ENCODE assay signal across 1 cellular context in the genomic region with DNA sequence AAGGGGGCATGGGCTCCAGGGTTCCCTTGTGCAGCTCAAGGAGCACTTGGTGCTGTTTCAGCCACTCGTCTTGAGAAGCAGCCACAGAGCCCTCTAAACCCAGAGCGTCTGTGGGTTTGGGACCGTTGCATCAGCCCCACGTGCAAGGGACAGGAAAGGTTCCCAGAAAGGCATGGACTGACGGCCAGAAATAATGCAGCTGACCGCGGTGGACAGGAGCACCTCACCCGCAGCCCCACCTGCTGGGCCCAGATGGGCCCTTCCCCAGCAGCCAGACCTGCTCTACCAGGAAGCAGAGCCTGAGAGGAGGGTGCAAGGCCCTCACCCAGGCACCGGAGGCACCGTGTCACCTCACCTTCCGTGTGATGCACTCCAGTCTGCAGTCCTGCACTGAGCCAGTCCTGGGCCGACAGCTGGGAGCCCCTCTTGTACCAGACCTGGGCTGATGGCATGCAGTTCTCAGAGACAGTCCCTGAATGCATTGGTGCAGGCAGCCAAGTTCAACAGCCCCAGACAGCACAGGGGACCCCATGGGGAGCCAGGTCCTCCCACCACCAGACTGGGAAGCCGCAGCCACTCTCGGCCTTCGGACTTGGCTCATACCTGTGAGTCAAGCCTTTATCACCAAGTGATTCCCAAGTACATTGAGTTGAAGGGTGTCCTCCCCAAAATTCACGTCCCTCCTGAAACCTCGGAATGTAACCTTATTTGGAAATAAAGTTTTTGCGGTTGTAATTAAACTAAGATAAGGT.
TF ChIP-seq lines count a peak whose summit lies in the region.

No MANE protein-coding gene starts in this region.

TF ChIP-seq in GM23338, 12 proteins besides CTCF, POLR2A, EP300 and RAD21:
- TF ChIP-seq, protein P1, sequence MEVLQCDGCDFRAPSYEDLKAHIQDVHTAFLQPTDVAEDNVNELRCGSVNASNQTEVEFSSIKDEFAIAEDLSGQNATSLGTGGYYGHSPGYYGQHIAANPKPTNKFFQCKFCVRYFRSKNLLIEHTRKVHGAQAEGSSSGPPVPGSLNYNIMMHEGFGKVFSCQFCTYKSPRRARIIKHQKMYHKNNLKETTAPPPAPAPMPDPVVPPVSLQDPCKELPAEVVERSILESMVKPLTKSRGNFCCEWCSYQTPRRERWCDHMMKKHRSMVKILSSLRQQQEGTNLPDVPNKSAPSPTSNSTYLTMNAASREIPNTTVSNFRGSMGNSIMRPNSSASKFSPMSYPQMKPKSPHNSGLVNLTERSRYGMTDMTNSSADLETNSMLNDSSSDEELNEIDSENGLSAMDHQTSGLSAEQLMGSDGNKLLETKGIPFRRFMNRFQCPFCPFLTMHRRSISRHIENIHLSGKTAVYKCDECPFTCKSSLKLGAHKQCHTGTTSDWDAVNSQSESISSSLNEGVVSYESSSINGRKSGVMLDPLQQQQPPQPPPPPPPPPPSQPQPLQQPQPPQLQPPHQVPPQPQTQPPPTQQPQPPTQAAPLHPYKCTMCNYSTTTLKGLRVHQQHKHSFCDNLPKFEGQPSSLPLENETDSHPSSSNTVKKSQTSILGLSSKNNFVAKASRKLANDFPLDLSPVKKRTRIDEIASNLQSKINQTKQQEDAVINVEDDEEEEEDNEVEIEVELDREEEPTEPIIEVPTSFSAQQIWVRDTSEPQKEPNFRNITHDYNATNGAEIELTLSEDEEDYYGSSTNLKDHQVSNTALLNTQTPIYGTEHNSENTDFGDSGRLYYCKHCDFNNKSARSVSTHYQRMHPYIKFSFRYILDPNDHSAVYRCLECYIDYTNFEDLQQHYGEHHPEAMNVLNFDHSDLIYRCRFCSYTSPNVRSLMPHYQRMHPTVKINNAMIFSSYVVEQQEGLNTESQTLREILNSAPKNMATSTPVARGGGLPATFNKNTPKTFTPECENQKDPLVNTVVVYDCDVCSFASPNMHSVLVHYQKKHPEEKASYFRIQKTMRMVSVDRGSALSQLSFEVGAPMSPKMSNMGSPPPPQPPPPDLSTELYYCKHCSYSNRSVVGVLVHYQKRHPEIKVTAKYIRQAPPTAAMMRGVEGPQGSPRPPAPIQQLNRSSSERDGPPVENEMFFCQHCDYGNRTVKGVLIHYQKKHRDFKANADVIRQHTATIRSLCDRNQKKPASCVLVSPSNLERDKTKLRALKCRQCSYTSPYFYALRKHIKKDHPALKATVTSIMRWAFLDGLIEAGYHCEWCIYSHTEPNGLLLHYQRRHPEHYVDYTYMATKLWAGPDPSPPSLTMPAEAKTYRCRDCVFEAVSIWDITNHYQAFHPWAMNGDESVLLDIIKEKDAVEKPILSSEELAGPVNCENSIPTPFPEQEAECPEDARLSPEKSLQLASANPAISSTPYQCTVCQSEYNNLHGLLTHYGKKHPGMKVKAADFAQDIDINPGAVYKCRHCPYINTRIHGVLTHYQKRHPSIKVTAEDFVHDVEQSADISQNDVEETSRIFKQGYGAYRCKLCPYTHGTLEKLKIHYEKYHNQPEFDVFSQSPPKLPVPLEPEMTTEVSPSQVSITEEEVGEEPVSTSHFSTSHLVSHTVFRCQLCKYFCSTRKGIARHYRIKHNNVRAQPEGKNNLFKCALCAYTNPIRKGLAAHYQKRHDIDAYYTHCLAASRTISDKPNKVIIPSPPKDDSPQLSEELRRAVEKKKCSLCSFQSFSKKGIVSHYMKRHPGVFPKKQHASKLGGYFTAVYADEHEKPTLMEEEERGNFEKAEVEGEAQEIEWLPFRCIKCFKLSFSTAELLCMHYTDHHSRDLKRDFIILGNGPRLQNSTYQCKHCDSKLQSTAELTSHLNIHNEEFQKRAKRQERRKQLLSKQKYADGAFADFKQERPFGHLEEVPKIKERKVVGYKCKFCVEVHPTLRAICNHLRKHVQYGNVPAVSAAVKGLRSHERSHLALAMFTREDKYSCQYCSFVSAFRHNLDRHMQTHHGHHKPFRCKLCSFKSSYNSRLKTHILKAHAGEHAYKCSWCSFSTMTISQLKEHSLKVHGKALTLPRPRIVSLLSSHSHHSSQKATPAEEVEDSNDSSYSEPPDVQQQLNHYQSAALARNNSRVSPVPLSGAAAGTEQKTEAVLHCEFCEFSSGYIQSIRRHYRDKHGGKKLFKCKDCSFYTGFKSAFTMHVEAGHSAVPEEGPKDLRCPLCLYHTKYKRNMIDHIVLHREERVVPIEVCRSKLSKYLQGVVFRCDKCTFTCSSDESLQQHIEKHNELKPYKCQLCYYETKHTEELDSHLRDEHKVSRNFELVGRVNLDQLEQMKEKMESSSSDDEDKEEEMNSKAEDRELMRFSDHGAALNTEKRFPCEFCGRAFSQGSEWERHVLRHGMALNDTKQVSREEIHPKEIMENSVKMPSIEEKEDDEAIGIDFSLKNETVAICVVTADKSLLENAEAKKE (CRISPR knock-in tag; IDR thresholded peaks at IDR 0.05): no peak
- TF ChIP-seq NANOG (IDR thresholded peaks at IDR 0.05; ENCODE audit: borderline replicate concordance) (no peak), EZH2phosphoT487 (IDR thresholded peaks at IDR 0.05; ENCODE audit: unreplicated experiment) (no peak), ZNF331 (CRISPR knock-in tag; IDR thresholded peaks at IDR 0.05; ENCODE audit: low read depth) (no peak), ZNF114 (CRISPR knock-in tag; IDR thresholded peaks at IDR 0.05) (no peak), EZH2 (IDR thresholded peaks at IDR 0.05; ENCODE audit: low read depth, unreplicated experiment) (no peak), JUNB (IDR thresholded peaks at IDR 0.05; ENCODE audit: unreplicated experiment) (no peak), POLR2AphosphoS5 (IDR thresholded peaks at IDR 0.05; ENCODE audit: low read depth) (no peak), STAT1 (IDR thresholded peaks at IDR 0.05; ENCODE audit: unreplicated experiment) (no peak)
- TF ChIP-seq, protein P2, sequence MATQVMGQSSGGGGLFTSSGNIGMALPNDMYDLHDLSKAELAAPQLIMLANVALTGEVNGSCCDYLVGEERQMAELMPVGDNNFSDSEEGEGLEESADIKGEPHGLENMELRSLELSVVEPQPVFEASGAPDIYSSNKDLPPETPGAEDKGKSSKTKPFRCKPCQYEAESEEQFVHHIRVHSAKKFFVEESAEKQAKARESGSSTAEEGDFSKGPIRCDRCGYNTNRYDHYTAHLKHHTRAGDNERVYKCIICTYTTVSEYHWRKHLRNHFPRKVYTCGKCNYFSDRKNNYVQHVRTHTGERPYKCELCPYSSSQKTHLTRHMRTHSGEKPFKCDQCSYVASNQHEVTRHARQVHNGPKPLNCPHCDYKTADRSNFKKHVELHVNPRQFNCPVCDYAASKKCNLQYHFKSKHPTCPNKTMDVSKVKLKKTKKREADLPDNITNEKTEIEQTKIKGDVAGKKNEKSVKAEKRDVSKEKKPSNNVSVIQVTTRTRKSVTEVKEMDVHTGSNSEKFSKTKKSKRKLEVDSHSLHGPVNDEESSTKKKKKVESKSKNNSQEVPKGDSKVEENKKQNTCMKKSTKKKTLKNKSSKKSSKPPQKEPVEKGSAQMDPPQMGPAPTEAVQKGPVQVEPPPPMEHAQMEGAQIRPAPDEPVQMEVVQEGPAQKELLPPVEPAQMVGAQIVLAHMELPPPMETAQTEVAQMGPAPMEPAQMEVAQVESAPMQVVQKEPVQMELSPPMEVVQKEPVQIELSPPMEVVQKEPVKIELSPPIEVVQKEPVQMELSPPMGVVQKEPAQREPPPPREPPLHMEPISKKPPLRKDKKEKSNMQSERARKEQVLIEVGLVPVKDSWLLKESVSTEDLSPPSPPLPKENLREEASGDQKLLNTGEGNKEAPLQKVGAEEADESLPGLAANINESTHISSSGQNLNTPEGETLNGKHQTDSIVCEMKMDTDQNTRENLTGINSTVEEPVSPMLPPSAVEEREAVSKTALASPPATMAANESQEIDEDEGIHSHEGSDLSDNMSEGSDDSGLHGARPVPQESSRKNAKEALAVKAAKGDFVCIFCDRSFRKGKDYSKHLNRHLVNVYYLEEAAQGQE (IDR thresholded peaks at IDR 0.05; ENCODE audit: unreplicated experiment): no peak
TF ChIP-seq in GM23338: peak in this region for 0.
